In the genomic region with DNA sequence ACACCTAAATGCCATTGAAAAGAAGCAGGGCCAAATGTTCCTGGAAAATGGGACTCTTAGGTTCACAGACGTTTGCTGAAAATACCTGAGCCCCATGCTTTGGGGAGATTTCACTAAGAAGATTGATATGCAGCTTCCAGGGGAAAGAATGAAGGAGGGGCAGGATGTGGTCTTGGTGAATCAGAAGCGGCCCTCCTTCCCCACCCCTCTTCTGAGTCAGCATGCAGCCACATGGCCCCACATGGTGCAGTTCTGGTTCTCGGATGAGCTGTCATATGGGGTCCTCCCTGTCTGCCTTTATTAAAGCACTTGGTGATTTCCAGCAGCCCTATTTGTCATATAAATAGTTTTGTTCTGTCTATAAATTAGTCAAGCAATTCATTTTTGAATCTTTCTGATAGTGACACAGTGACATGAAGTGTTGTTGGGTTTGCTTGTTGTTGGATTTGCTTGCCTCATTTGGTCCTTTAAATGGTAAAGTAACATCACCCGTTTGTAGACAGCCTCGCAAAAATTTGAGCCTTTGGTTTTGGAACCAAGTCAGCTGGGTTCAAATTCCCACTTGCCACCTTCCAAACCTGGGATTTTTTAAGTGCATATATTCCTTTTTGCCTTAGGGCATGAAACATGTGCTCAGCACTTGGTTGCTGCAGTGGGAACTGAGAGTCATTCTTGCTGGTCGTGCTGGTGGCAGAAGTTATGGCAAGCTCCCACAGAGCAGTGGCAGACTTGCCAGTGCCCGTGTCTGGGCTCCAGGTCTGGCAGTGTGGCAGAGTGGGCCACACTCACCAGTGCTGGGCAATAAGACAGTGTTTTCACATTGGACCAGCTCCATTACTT, we compare ENCODE assay signal across 1 cellular context.
TF ChIP-seq lines count a peak whose summit lies in the region.

No MANE protein-coding gene starts in this region.

TF ChIP-seq in K562, 482 proteins besides CTCF, POLR2A, EP300 and RAD21 (continued from another document and continues in another):
- TF ChIP-seq, protein P1, sequence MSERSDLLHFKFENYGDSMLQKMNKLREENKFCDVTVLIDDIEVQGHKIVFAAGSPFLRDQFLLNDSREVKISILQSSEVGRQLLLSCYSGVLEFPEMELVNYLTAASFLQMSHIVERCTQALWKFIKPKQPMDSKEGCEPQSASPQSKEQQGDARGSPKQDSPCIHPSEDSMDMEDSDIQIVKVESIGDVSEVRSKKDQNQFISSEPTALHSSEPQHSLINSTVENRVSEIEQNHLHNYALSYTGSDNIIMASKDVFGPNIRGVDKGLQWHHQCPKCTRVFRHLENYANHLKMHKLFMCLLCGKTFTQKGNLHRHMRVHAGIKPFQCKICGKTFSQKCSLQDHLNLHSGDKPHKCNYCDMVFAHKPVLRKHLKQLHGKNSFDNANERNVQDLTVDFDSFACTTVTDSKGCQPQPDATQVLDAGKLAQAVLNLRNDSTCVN (CRISPR knock-in tag; IDR thresholded peaks at IDR 0.05): no peak
- no peak for TF ChIP-seq ZNF77 (CRISPR knock-in tag; IDR thresholded peaks at IDR 0.05)
- TF ChIP-seq YY1 (IDR thresholded peaks at IDR 0.05; ENCODE audit: borderline replicate concordance in 1 of 3, control insufficient read depth in 1 of 3, extremely low read depth in 1 of 3, insufficient read depth in 3 of 3, insufficient read length in 1 of 3, insufficient replicate concordance in 2 of 3, low read depth in 1 of 3, low read length in 2 of 3): peak in 1 of 3 experiments; percentile 39
- TF ChIP-seq ZNF778 (CRISPR knock-in tag; IDR thresholded peaks at IDR 0.05): no peak
- TF ChIP-seq JUNB (CRISPR knock-in tag; conservative IDR thresholded peaks at IDR 0.05): no peak
- no peak for TF ChIP-seq CAMTA2 (CRISPR knock-in tag; conservative IDR thresholded peaks at IDR 0.05)
- TF ChIP-seq GATA2 (CRISPR knock-in tag; IDR thresholded peaks at IDR 0.05): peak; percentile 19; the same call in 1 of the 2 replicates
- TF ChIP-seq U2AF1 (optimal IDR thresholded peaks at IDR 0.05; ENCODE audit: low read depth, low read length): no peak
- no peak for TF ChIP-seq ZC3H8 (IDR thresholded peaks at IDR 0.05)
- TF ChIP-seq ZFPM2 (CRISPR knock-in tag; IDR thresholded peaks at IDR 0.05): no peak
- no peak for TF ChIP-seq ZNF311 (CRISPR knock-in tag; IDR thresholded peaks at IDR 0.05)
- TF ChIP-seq HCFC1 (IDR thresholded peaks at IDR 0.05; ENCODE audit: low read depth, low read length): no peak
- TF ChIP-seq MTA2 (IDR thresholded peaks at IDR 0.05; ENCODE audit: low read depth): no peak
- TF ChIP-seq, protein P2, sequence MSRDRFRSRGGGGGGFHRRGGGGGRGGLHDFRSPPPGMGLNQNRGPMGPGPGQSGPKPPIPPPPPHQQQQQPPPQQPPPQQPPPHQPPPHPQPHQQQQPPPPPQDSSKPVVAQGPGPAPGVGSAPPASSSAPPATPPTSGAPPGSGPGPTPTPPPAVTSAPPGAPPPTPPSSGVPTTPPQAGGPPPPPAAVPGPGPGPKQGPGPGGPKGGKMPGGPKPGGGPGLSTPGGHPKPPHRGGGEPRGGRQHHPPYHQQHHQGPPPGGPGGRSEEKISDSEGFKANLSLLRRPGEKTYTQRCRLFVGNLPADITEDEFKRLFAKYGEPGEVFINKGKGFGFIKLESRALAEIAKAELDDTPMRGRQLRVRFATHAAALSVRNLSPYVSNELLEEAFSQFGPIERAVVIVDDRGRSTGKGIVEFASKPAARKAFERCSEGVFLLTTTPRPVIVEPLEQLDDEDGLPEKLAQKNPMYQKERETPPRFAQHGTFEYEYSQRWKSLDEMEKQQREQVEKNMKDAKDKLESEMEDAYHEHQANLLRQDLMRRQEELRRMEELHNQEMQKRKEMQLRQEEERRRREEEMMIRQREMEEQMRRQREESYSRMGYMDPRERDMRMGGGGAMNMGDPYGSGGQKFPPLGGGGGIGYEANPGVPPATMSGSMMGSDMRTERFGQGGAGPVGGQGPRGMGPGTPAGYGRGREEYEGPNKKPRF (IDR thresholded peaks at IDR 0.05; ENCODE audit: low read depth, low read length): no peak
- TF ChIP-seq, protein P3, sequence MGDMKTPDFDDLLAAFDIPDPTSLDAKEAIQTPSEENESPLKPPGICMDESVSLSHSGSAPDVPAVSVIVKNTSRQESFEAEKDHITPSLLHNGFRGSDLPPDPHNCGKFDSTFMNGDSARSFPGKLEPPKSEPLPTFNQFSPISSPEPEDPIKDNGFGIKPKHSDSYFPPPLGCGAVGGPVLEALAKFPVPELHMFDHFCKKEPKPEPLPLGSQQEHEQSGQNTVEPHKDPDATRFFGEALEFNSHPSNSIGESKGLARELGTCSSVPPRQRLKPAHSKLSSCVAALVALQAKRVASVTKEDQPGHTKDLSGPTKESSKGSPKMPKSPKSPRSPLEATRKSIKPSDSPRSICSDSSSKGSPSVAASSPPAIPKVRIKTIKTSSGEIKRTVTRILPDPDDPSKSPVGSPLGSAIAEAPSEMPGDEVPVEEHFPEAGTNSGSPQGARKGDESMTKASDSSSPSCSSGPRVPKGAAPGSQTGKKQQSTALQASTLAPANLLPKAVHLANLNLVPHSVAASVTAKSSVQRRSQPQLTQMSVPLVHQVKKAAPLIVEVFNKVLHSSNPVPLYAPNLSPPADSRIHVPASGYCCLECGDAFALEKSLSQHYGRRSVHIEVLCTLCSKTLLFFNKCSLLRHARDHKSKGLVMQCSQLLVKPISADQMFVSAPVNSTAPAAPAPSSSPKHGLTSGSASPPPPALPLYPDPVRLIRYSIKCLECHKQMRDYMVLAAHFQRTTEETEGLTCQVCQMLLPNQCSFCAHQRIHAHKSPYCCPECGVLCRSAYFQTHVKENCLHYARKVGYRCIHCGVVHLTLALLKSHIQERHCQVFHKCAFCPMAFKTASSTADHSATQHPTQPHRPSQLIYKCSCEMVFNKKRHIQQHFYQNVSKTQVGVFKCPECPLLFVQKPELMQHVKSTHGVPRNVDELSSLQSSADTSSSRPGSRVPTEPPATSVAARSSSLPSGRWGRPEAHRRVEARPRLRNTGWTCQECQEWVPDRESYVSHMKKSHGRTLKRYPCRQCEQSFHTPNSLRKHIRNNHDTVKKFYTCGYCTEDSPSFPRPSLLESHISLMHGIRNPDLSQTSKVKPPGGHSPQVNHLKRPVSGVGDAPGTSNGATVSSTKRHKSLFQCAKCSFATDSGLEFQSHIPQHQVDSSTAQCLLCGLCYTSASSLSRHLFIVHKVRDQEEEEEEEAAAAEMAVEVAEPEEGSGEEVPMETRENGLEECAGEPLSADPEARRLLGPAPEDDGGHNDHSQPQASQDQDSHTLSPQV (IDR thresholded peaks at IDR 0.05): peak; percentile 95
- TF ChIP-seq SRSF7 (optimal IDR thresholded peaks at IDR 0.05; ENCODE audit: low read depth, low read length): no peak
- no peak for TF ChIP-seq ZNF79 (CRISPR knock-in tag; IDR thresholded peaks at IDR 0.05; ENCODE audit: low read depth)
- no peak for TF ChIP-seq SIN3B (IDR thresholded peaks at IDR 0.05; ENCODE audit: low read depth)
- TF ChIP-seq TBP (optimal IDR thresholded peaks at IDR 0.05; ENCODE audit: low read depth, low read length): no peak
- TF ChIP-seq, protein P4, sequence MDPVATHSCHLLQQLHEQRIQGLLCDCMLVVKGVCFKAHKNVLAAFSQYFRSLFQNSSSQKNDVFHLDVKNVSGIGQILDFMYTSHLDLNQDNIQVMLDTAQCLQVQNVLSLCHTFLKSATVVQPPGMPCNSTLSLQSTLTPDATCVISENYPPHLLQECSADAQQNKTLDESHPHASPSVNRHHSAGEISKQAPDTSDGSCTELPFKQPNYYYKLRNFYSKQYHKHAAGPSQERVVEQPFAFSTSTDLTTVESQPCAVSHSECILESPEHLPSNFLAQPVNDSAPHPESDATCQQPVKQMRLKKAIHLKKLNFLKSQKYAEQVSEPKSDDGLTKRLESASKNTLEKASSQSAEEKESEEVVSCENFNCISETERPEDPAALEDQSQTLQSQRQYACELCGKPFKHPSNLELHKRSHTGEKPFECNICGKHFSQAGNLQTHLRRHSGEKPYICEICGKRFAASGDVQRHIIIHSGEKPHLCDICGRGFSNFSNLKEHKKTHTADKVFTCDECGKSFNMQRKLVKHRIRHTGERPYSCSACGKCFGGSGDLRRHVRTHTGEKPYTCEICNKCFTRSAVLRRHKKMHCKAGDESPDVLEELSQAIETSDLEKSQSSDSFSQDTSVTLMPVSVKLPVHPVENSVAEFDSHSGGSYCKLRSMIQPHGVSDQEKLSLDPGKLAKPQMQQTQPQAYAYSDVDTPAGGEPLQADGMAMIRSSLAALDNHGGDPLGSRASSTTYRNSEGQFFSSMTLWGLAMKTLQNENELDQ (CRISPR knock-in tag; IDR thresholded peaks at IDR 0.05; ENCODE audit: borderline replicate concordance): no peak
- TF ChIP-seq, protein P5, sequence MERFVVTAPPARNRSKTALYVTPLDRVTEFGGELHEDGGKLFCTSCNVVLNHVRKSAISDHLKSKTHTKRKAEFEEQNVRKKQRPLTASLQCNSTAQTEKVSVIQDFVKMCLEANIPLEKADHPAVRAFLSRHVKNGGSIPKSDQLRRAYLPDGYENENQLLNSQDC (CRISPR knock-in tag; IDR thresholded peaks at IDR 0.05): no peak
- TF ChIP-seq PHF8 (IDR thresholded peaks at IDR 0.05; ENCODE audit: borderline replicate concordance, low read length): no peak
- no peak for TF ChIP-seq SNRNP70 (optimal IDR thresholded peaks at IDR 0.05; ENCODE audit: low read depth, low read length)
- no peak for TF ChIP-seq ZNF217 (CRISPR knock-in tag; IDR thresholded peaks at IDR 0.05)
- TF ChIP-seq, protein P6, sequence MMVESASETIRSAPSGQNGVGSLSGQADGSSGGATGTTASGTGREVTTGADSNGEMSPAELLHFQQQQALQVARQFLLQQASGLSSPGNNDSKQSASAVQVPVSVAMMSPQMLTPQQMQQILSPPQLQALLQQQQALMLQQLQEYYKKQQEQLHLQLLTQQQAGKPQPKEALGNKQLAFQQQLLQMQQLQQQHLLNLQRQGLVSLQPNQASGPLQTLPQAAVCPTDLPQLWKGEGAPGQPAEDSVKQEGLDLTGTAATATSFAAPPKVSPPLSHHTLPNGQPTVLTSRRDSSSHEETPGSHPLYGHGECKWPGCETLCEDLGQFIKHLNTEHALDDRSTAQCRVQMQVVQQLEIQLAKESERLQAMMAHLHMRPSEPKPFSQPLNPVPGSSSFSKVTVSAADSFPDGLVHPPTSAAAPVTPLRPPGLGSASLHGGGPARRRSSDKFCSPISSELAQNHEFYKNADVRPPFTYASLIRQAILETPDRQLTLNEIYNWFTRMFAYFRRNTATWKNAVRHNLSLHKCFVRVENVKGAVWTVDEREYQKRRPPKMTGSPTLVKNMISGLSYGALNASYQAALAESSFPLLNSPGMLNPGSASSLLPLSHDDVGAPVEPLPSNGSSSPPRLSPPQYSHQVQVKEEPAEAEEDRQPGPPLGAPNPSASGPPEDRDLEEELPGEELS (CRISPR knock-in tag; IDR thresholded peaks at IDR 0.05; ENCODE audit: borderline replicate concordance): peak; percentile 90
- TF ChIP-seq, protein P7, sequence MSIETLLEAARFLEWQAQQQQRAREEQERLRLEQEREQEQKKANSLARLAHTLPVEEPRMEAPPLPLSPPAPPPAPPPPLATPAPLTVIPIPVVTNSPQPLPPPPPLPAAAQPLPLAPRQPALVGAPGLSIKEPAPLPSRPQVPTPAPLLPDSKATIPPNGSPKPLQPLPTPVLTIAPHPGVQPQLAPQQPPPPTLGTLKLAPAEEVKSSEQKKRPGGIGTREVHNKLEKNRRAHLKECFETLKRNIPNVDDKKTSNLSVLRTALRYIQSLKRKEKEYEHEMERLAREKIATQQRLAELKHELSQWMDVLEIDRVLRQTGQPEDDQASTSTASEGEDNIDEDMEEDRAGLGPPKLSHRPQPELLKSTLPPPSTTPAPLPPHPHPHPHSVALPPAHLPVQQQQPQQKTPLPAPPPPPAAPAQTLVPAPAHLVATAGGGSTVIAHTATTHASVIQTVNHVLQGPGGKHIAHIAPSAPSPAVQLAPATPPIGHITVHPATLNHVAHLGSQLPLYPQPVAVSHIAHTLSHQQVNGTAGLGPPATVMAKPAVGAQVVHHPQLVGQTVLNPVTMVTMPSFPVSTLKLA (conservative IDR thresholded peaks at IDR 0.05): peak; percentile 77 to 82
- TF ChIP-seq FUS (optimal IDR thresholded peaks at IDR 0.05; ENCODE audit: low read depth, low read length): no peak
- no peak for TF ChIP-seq PPARD (CRISPR knock-in tag; IDR thresholded peaks at IDR 0.05)
- TF ChIP-seq WHSC1 (IDR thresholded peaks at IDR 0.05; ENCODE audit: low read length): no peak
- TF ChIP-seq SIRT6 (IDR thresholded peaks at IDR 0.05; ENCODE audit: low read depth, low read length): no peak
- TF ChIP-seq ZNF24 (IDR thresholded peaks at IDR 0.05): peak; percentile 67; the same call in 1 of the 2 replicates
- TF ChIP-seq, protein P8, sequence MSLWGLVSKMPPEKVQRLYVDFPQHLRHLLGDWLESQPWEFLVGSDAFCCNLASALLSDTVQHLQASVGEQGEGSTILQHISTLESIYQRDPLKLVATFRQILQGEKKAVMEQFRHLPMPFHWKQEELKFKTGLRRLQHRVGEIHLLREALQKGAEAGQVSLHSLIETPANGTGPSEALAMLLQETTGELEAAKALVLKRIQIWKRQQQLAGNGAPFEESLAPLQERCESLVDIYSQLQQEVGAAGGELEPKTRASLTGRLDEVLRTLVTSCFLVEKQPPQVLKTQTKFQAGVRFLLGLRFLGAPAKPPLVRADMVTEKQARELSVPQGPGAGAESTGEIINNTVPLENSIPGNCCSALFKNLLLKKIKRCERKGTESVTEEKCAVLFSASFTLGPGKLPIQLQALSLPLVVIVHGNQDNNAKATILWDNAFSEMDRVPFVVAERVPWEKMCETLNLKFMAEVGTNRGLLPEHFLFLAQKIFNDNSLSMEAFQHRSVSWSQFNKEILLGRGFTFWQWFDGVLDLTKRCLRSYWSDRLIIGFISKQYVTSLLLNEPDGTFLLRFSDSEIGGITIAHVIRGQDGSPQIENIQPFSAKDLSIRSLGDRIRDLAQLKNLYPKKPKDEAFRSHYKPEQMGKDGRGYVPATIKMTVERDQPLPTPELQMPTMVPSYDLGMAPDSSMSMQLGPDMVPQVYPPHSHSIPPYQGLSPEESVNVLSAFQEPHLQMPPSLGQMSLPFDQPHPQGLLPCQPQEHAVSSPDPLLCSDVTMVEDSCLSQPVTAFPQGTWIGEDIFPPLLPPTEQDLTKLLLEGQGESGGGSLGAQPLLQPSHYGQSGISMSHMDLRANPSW (CRISPR knock-in tag; IDR thresholded peaks at IDR 0.05): no peak
- no peak for TF ChIP-seq CEBPB (tag; IDR thresholded peaks at IDR 0.05)
- TF ChIP-seq, protein P9, sequence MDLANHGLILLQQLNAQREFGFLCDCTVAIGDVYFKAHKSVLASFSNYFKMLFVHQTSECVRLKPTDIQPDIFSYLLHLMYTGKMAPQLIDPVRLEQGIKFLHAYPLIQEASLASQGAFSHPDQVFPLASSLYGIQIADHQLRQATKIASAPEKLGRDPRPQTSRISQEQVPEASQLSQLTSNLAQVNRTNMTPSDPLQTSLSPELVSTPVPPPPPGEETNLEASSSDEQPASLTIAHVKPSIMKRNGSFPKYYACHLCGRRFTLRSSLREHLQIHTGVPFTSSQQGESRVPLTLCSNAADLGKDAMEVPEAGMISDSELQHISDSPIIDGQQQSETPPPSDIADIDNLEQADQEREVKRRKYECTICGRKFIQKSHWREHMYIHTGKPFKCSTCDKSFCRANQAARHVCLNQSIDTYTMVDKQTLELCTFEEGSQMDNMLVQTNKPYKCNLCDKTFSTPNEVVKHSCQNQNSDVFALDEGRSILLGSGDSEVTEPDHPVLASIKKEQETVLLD (IDR thresholded peaks at IDR 0.05): peak; percentile 52; the same call in 1 of the 2 replicates
- no peak for TF ChIP-seq CC2D1A (IDR thresholded peaks at IDR 0.05)
- TF ChIP-seq, protein P10, sequence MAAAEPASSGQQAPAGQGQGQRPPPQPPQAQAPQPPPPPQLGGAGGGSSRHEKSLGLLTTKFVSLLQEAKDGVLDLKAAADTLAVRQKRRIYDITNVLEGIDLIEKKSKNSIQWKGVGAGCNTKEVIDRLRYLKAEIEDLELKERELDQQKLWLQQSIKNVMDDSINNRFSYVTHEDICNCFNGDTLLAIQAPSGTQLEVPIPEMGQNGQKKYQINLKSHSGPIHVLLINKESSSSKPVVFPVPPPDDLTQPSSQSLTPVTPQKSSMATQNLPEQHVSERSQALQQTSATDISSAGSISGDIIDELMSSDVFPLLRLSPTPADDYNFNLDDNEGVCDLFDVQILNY (CRISPR knock-in tag; IDR thresholded peaks at IDR 0.05): peak; percentile 87
- TF ChIP-seq TEAD1 (CRISPR knock-in tag; IDR thresholded peaks at IDR 0.05): peak; percentile 5 to 61; a peak in 1 of 4 replicates
- TF ChIP-seq ZKSCAN1 (IDR thresholded peaks at IDR 0.05; ENCODE audit: low read depth, low read length): no peak
- TF ChIP-seq CHD2 (IDR thresholded peaks at IDR 0.05; ENCODE audit: low read depth, low read length): no peak
